ENCODE assay signal across 20 cellular contexts in the genomic region with DNA sequence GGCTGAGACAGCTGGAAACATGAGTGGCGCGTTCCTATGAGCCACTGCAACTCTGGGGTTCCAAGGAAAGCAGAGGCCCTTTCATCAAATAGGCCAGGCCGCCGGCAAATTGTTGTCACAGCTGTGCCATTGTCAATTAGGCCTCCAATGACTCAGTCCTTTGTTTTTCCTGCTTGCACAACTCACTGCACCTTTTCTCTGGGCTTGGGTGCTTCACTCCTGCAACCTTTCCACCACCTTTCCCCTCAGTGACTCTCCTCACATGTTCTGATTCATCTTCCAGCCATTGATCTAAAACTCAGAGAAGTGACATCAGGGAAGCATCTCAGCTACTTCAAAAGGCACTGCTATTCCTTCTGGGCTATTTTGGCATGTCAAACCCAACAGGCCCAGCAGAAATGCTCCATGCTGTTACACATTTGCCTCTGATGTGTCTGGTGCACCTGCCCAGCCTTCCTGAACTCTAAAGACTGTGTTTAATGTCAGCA.
DNase-seq lines count a peak whose midpoint lies in the region; ATAC-seq and TF ChIP-seq lines count a peak whose summit lies in the region.
"Had no signal": no experiment of that assay in that cellular context is flagged by ENCODE, and none has a peak within 500 bp of the region (broad histone marks: within the 10 kb centered on the region; RNA-seq: fewer than 3 reads in every experiment).

No MANE protein-coding gene starts in this region.

- no peaks in the 10 kb centered on the region for H3K27me3 ChIP-seq in dorsolateral prefrontal cortex

- no peaks in the 10 kb centered on the region for H3K9me3 Mint-ChIP-seq in nephron progenitor cell
- H3K9me3 Mint-ChIP-seq: activated CD8-positive, alpha-beta T cell treated with anti-CD3 and anti-CD28 coated beads for 36 hours; brain had no signal

- no peak overlapping the region for H3K4me3 Mint-ChIP-seq in nephron progenitor cell
- H3K4me3 Mint-ChIP-seq: activated CD8-positive, alpha-beta T cell treated with anti-CD3 and anti-CD28 coated beads for 36 hours; brain; CD4-positive, CD25-positive, alpha-beta regulatory T cell; naive thymus-derived CD8-positive, alpha-beta T cell had no signal

- peak overlapping the region in 1 of 59 donors; percentile 1 for H3K4me3 ChIP-seq in dorsolateral prefrontal cortex
- H3K4me3 ChIP-seq: skin epidermis had no signal

- DNase-seq in DMS53 (lab: John Stamatoyannopoulos, UW) = peak; percentile 97
- DNase-seq in M059J (ENCODE audit: low read depth) = peak; percentile 12
- DNase-seq in dorsolateral prefrontal cortex = peak in 6 of 10 donors; percentile 10 to 51 (median 39)
- DNase-seq in nephron progenitor cell = peak; percentile 8
- no peak for DNase-seq in dedifferentiated amniotic fluid mesenchymal stem cell (ENCODE audit: extremely low spot score)
- no peak for DNase-seq in stimulated activated CD4-positive, alpha-beta T cell treated with anti-CD3 and anti-CD28 coated beads, Interleukin-15, amount 100 ng/mL, for 24 hours
- DNase-seq: activated CD8-positive, alpha-beta T cell treated with anti-CD3 and anti-CD28 coated beads for 36 hours; activated gamma-delta T cell treated with Interleukin-2 at 50 U/mL for 16 hours; CD4-positive, CD25-positive, alpha-beta regulatory T cell; effector CD8-positive, alpha-beta T cell; foreskin melanocyte; GOT3; kidney glomerular epithelial cell; MM.1S; naive thymus-derived CD8-positive, alpha-beta T cell; Right ventricle myocardium superior had no signal

- peaks cover 7% of the 10 kb centered on the region for H3K36me3 Mint-ChIP-seq in nephron progenitor cell (ENCODE audit: low read depth)
- H3K36me3 Mint-ChIP-seq: brain; CD4-positive, CD25-positive, alpha-beta regulatory T cell; naive thymus-derived CD8-positive, alpha-beta T cell had no signal

- no peak for ATAC-seq in HG02840 (IDR thresholded peaks at IDR 0.05; ENCODE audit: low FRiP score, unreplicated experiment)
- ATAC-seq in SK-N-SH treated with all-trans-retinoic acid at 6 μM for 48 hours = no peak
- ATAC-seq: activated CD8-positive, alpha-beta T cell treated with anti-CD3 and anti-CD28 coated beads for 36 hours; naive thymus-derived CD8-positive, alpha-beta T cell had no signal

- H3K4me1 Mint-ChIP-seq in nephron progenitor cell = peaks cover 83% of the 10 kb centered on the region
- H3K4me1 Mint-ChIP-seq: CD4-positive, CD25-positive, alpha-beta regulatory T cell; naive thymus-derived CD8-positive, alpha-beta T cell had no signal

- TF ChIP-seq CTCF in dorsolateral prefrontal cortex (IDR thresholded peaks at IDR 0.05 in 54 of 56, conservative IDR thresholded peaks at IDR 0.05 in 2 of 56; ENCODE audit: low read depth in 1 of 56, partially characterized antibody in 56 of 56) (peak in 1 of 56 donors; percentile 8), nephron progenitor cell (IDR thresholded peaks at IDR 0.05) (no peak)

- peaks cover under 1% of the 10 kb centered on the region for H3K27me3 Mint-ChIP-seq in nephron progenitor cell (ENCODE audit: low read depth, poor library complexity)
- H3K27me3 Mint-ChIP-seq: activated CD8-positive, alpha-beta T cell treated with anti-CD3 and anti-CD28 coated beads for 36 hours; brain; CD4-positive, CD25-positive, alpha-beta regulatory T cell; naive thymus-derived CD8-positive, alpha-beta T cell had no signal

- peak overlapping the region; percentile 15 for H3K27ac Mint-ChIP-seq in nephron progenitor cell
- H3K27ac Mint-ChIP-seq: activated CD8-positive, alpha-beta T cell treated with anti-CD3 and anti-CD28 coated beads for 36 hours; CD4-positive, CD25-positive, alpha-beta regulatory T cell; naive thymus-derived CD8-positive, alpha-beta T cell had no signal

- intact Hi-C loops in dorsolateral prefrontal cortex (cut with DNase I) = loop anchor here in 1 of 2 donors (1.0 kb wide), 1 partner anchor 42 kb away; no protein-coding TSS in a partner anchor

- H3K27ac ChIP-seq in dorsolateral prefrontal cortex = peak overlapping the region in 27 of 59 donors; percentile 0 to 69 (median 28)
- H3K27ac ChIP-seq: skin epidermis had no signal

TF ChIP-seq in SK-N-SH treated with all-trans-retinoic acid at 6 μM for 48 hours, 23 proteins besides CTCF, POLR2A, EP300 and RAD21:
- TF ChIP-seq SNAI2 (CRISPR knock-in tag; IDR thresholded peaks at IDR 0.05) (no peak), GLIS3 (CRISPR knock-in tag; IDR thresholded peaks at IDR 0.05) (no peak), ISL1 (CRISPR knock-in tag; IDR thresholded peaks at IDR 0.05) (no peak), PATZ1 (CRISPR knock-in tag; IDR thresholded peaks at IDR 0.05; ENCODE audit: borderline replicate concordance) (no peak), RARB (CRISPR knock-in tag; IDR thresholded peaks at IDR 0.05) (no peak), ESRRG (CRISPR knock-in tag; IDR thresholded peaks at IDR 0.05) (no peak), CREB5 (CRISPR knock-in tag; IDR thresholded peaks at IDR 0.05; ENCODE audit: low read depth) (no peak), BACH2 (CRISPR knock-in tag; IDR thresholded peaks at IDR 0.05; ENCODE audit: borderline replicate concordance) (no peak), TSHZ2 (CRISPR knock-in tag; IDR thresholded peaks at IDR 0.05) (no peak), ZC3H10 (CRISPR knock-in tag; IDR thresholded peaks at IDR 0.05) (no peak)
- TF ChIP-seq, protein P1, sequence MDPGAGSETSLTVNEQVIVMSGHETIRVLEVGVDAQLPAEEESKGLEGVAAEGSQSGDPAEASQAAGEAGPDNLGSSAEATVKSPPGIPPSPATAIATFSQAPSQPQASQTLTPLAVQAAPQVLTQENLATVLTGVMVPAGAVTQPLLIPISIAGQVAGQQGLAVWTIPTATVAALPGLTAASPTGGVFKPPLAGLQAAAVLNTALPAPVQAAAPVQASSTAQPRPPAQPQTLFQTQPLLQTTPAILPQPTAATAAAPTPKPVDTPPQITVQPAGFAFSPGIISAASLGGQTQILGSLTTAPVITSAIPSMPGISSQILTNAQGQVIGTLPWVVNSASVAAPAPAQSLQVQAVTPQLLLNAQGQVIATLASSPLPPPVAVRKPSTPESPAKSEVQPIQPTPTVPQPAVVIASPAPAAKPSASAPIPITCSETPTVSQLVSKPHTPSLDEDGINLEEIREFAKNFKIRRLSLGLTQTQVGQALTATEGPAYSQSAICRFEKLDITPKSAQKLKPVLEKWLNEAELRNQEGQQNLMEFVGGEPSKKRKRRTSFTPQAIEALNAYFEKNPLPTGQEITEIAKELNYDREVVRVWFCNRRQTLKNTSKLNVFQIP (CRISPR knock-in tag; IDR thresholded peaks at IDR 0.05; ENCODE audit: borderline replicate concordance, low read depth) = no peak

Comparison
In these comparisons a context has a peak if more than half of its experiments do, and no peak if none do; other contexts are left out.
1. DNase-seq: peak in DMS53 (single experiment), M059J (single experiment), dorsolateral prefrontal cortex (6 of 10) and nephron progenitor cell (single experiment); none in dedifferentiated amniotic fluid mesenchymal stem cell (single experiment) and stimulated activated CD4-positive, alpha-beta T cell treated with anti-CD3 and anti-CD28 coated beads, Interleukin-15, amount 100 ng/mL, for 24 hours (single experiment).